13 cellular contexts compared by ENCODE assay signal in the genomic region with DNA sequence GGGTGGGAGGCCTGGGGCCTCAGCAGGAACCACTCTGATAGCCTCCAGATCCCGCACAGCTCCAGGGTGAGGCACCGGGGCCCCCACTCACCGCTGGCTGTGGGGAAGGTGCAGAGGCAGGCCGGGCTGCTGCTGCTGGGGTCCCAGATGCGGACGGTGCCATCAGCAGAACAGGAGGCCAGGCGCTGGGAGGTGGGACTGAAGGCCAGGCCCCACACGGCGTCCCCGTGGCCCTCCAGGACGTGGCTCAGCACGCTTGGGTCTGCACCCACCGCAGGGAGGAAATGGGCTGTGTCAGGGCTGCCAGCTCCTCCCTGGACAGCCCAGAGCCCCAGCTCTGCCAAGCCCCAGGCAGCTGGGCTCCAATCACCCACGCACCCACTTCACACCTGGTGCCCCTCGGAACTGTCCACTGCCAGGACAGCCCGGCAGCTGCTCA. TPM values are rescaled to one million over a fixed set of nuclear protein-coding genes. Genes with fewer than 3 reads are reported as not detected.
DNase-seq lines count a peak whose midpoint lies in the region; ATAC-seq and TF ChIP-seq lines count a peak whose summit lies in the region.
"Had no signal": no experiment of that assay in that cellular context is flagged by ENCODE, and none has a peak within 500 bp of the region (broad histone marks: within the 10 kb centered on the region; RNA-seq: fewer than 3 reads in every experiment).

No MANE protein-coding gene starts in this region.

- H3K9me1 ChIP-seq in IMR-90 (ENCODE audit: insufficient read depth, low read length): no peaks in the 10 kb centered on the region

- dilution Hi-C loops in IMR-90 (cut with HindIII; ENCODE audit: low sequenced_read_pairs, unreplicated experiment): no loop called here

- H3K9ac ChIP-seq in IMR-90 (ENCODE audit: low read depth, low read length): no peak overlapping the region

- TF ChIP-seq RAD21 in IMR-90 (IDR thresholded peaks at IDR 0.05; ENCODE audit: low read length): no peak

- peaks cover 15 to 45% of the 10 kb centered on the region in 2 experiments for H3K79me1 ChIP-seq in IMR-90 (ENCODE audit: low read depth in 1 of 2, low read length in 2 of 2)

- H3K4me1 ChIP-seq in IMR-90 (ENCODE audit: control insufficient read depth, insufficient read depth, low read length) (peaks cover 2% of the 10 kb centered on the region; the same call in 1 of the 2 replicates), spleen (peaks cover 48 to 100% (median 88%) of the 10 kb centered on the region in 6 donors)

- no peak overlapping the region for H3K4me3 ChIP-seq in IMR-90 (ENCODE audit: insufficient read depth, low read depth, low read length)
- peak overlapping the region in 3 of 8 donors; percentile 3 to 53 (median 19) for H3K4me3 ChIP-seq in spleen
- H3K4me3 ChIP-seq: thyroid gland had no signal

- no peak overlapping the region for H2BK15ac ChIP-seq in IMR-90 (ENCODE audit: low read depth, low read length)

- H3K56ac ChIP-seq in IMR-90 (ENCODE audit: extremely low read depth, insufficient read depth, low read length): no peak overlapping the region

- TF ChIP-seq POLR2A in IMR-90 (IDR thresholded peaks at IDR 0.05; ENCODE audit: low read depth, low read length) (no peak), spleen (IDR thresholded peaks at IDR 0.05) (no peak)

- no peak overlapping the region for H4K8ac ChIP-seq in IMR-90 (ENCODE audit: low read depth in 2 of 2, low read length in 2 of 2)

- POLR2A ChIA-PET in IMR-90 (lab: Charles Lee; ENCODE audit: unreplicated experiment): no interaction called here

- H2AK9ac ChIP-seq in IMR-90 (replicated peaks; ENCODE audit: low read depth, low read length, poor library complexity): peak overlapping the region; percentile 82

- H3K9me3 ChIP-seq in IMR-90 (ENCODE audit: control insufficient read depth, insufficient read depth, low read length) (no peaks in the 10 kb centered on the region), spleen (no peaks in the 10 kb centered on the region)
- H3K9me3 ChIP-seq: thyroid gland had no signal

- no TSS peak for BruUV-seq in IMR-90 (replicated peaks; lab: Mats Ljungman, UMichigan)

- intact Hi-C loops in IMR-90 (cut with micrococcal nuclease): no loop called here
- intact Hi-C loops in spleen (cut with DNase I; ENCODE audit: low total_unique reads): no loop called here

- H4K5ac ChIP-seq in IMR-90 (ENCODE audit: low read depth, low read length): no peak overlapping the region

- no peak for DNase-seq in IMR-90
- peak; percentile 88 for DNase-seq in spleen
- DNase-seq in dermis blood vessel endothelial cell: no peak
- DNase-seq: activated T-cell treated with anti-CD3 and anti-CD28 coated beads, Interleukin-2, amount 50 U/mL, for 72 hours; COR-L47; glutamatergic neuron; NCI-H187; NCI-H226; nucleus accumbens; thyroid gland had no signal

- CTCF ChIA-PET in IMR-90 (lab: Yijun Ruan, JAX): no interaction called here

- H3K23ac ChIP-seq in IMR-90 (ENCODE audit: low read depth, low read length): no peak overlapping the region

- H2BK20ac ChIP-seq in IMR-90 (ENCODE audit: low read depth, low read length): no peak overlapping the region

- peaks cover 16% of the 10 kb centered on the region; the same call in 1 of the 2 replicates for H4K20me1 ChIP-seq in IMR-90 (ENCODE audit: insufficient read depth, low read length)

- in situ Hi-C loops in IMR-90 (cut with MboI; ENCODE audit: low sequenced_read_pairs): no loop called here

- H3K14ac ChIP-seq in IMR-90 (replicated peaks; ENCODE audit: low read depth, low read length): no peak overlapping the region

- ATAC-seq in IMR-90 (ENCODE audit: low read depth): no peak
- ATAC-seq in activated CD4-positive, CD25-positive, alpha-beta regulatory T cell treated with anti-CD3 and anti-CD28 coated beads, Interleukin-2, amount 50 U/mL, for 24 hours: no peak
- ATAC-seq: activated T-cell treated with anti-CD3 and anti-CD28 coated beads, Interleukin-2, amount 50 U/mL, for 72 hours; WTC11 had no signal

- no peak overlapping the region for H3K4me2 ChIP-seq in IMR-90 (ENCODE audit: low read depth, low read length)

- H3K4ac ChIP-seq in IMR-90 (ENCODE audit: low read depth, low read length): no peak overlapping the region

- H3K18ac ChIP-seq in IMR-90 (ENCODE audit: low read depth, low read length): no peak overlapping the region

- TF ChIP-seq CTCF in IMR-90 (conservative IDR thresholded peaks at IDR 0.05; ENCODE audit: low read depth, low read length) (no peak), spleen (IDR thresholded peaks at IDR 0.05 in 8 of 11, conservative IDR thresholded peaks at IDR 0.05 in 3 of 11) (no peak)

- H3K27me3 ChIP-seq in IMR-90 (ENCODE audit: control insufficient read depth, insufficient read depth, low read length) (no peaks in the 10 kb centered on the region), spleen (replicated peaks in 1 of 7) (no peaks in the 10 kb centered on the region)
- H3K27me3 ChIP-seq: thyroid gland had no signal

- WGBS in IMR-90 (ENCODE audit: extremely low coverage in 2 of 2, insufficient read length in 1 of 2), 2 experiments: 92% methylated on average over 7 of the region's 16 CpGs; no CpG with 5 or more reads in 1 of the 2 experiments
- WGBS in spleen, 5 donors: 36 to 60% (median 45%) methylated on average over 2 to 16 of the region's 16 CpGs

- H3K27ac ChIP-seq in IMR-90 (ENCODE audit: insufficient read depth, low read length): no peak overlapping the region
- H3K27ac ChIP-seq in angular gyrus (ENCODE audit: low read depth, low read length): peak overlapping the region; percentile 20
- H3K27ac ChIP-seq in spleen: peak overlapping the region; percentile 57 to 98 (median 66)
- H3K27ac ChIP-seq: thyroid gland had no signal

- H4K91ac ChIP-seq in IMR-90 (ENCODE audit: insufficient read depth, low read depth, low read length): no peak overlapping the region

- H2BK120ac ChIP-seq in IMR-90 (ENCODE audit: low read depth, low read length): no peak overlapping the region

- peaks cover 75% of the 10 kb centered on the region for H3K36me3 ChIP-seq in IMR-90 (ENCODE audit: control insufficient read depth, insufficient read depth, low read length)
- H3K36me3 ChIP-seq in spleen: peaks cover 0 to 97% (median 81%) of the 10 kb centered on the region in 6 donors

- H2BK5ac ChIP-seq in IMR-90 (ENCODE audit: low read depth, low read length, poor library complexity, severe bottlenecking): no peak overlapping the region

- H2AFZ ChIP-seq in IMR-90 (replicated peaks; ENCODE audit: low read length, poor library complexity): no peak overlapping the region

- no peak overlapping the region for H2AK5ac ChIP-seq in IMR-90 (ENCODE audit: low read depth, low read length)

TF ChIP-seq in IMR-90, 13 proteins besides CTCF, POLR2A, EP300 and RAD21:
- TF ChIP-seq BHLHE40 (IDR thresholded peaks at IDR 0.05; ENCODE audit: low read depth, low read length) (no peak), MAFK (IDR thresholded peaks at IDR 0.05; ENCODE audit: low read depth, low read length) (no peak), SMC3 (IDR thresholded peaks at IDR 0.05; ENCODE audit: low read depth, low read length) (no peak), MAZ (IDR thresholded peaks at IDR 0.05; ENCODE audit: borderline replicate concordance, low read depth, low read length) (no peak), RFX5 (IDR thresholded peaks at IDR 0.05; ENCODE audit: low read depth, low read length) (no peak), FOS (IDR thresholded peaks at IDR 0.05; ENCODE audit: low read depth, low read length) (no peak)

RNA-seq across cellular contexts. Expression of gene PRKD2, which starts 6.1 kb away (rescaled TPM):
- total RNA-seq in IMR-90 (2012; rRNA removed) (9.9 and 10.0 TPM in 2 replicates), spleen (100 to 1,000 TPM in 4 of 7 donors, 10 to 100 TPM in 3; 76.3 to 127 (median 115) TPM), dermis blood vessel endothelial cell (84.2 and 135 TPM in 2 replicates)
- polyA plus RNA-seq in IMR-90 (2012; rRNA removed) (18.8 and 19.6 TPM in 2 replicates), spleen (100 to 1,000 TPM in 2 of 3 donors, 10 to 100 TPM in 1; 63.4 to 132 (median 105) TPM)
- 8.8 and 25.6 TPM in 2 replicates for polyA plus RNA-seq in IMR-90 (2012; cell fraction: cytosol; rRNA removed)
- polyA plus RNA-seq in IMR-90 (2012; cell fraction: nucleus; rRNA removed; ENCODE audit: low replicate concordance): 44.4 and 97.9 TPM in 2 replicates

RNA-seq across cellular contexts. Expression of gene FKRP, which starts 22.8 kb away (rescaled TPM):
- 5.8 and 6.1 TPM in 2 replicates for total RNA-seq in IMR-90 (2012; rRNA removed)
- polyA plus RNA-seq in IMR-90 (2012; rRNA removed): 25.3 and 28.5 TPM in 2 replicates
- 22.3 and 36.1 TPM in 2 replicates for polyA plus RNA-seq in IMR-90 (2012; cell fraction: cytosol; rRNA removed)
- polyA plus RNA-seq in IMR-90 (2012; cell fraction: nucleus; rRNA removed; ENCODE audit: low replicate concordance): 50.3 and 64.5 TPM in 2 replicates
- total RNA-seq in spleen: 10 to 100 TPM; 15.4 to 24.8 (median 19.3) TPM
- polyA plus RNA-seq in spleen: 10 to 100 TPM in 1 of 3 donors, 1 to 10 TPM in 2; 5.3 to 13.0 (median 9.8) TPM
- 16.7 and 21.5 TPM in 2 replicates for total RNA-seq in dermis blood vessel endothelial cell

RNA-seq across cellular contexts. Expression of gene STRN4, which starts 23.2 kb away (rescaled TPM):
- 36.7 and 37.8 TPM in 2 replicates for total RNA-seq in IMR-90 (2012; rRNA removed)
- 112 and 127 TPM in 2 replicates for polyA plus RNA-seq in IMR-90 (2012; rRNA removed)
- 111 and 127 TPM in 2 replicates for polyA plus RNA-seq in IMR-90 (2012; cell fraction: cytosol; rRNA removed)
- polyA plus RNA-seq in IMR-90 (2012; cell fraction: nucleus; rRNA removed; ENCODE audit: low replicate concordance): 158 and 365 TPM in 2 replicates
- total RNA-seq in spleen: 100 to 1,000 TPM in 5 of 7 donors, 10 to 100 TPM in 2; 90.1 to 143 (median 107) TPM
- polyA plus RNA-seq in spleen: 10 to 100 TPM; 28.2 to 70.7 (median 30.0) TPM
- total RNA-seq in dermis blood vessel endothelial cell: 90.9 and 135 TPM in 2 replicates
